ENCODE assay signal across 1 cellular context in genomic region chr9:129504404-129504803, GRCh38.
TF ChIP-seq lines count a peak whose summit lies in the region.

No MANE protein-coding gene starts in this region.

TF ChIP-seq in SK-N-SH treated with all-trans-retinoic acid at 6 μM for 48 hours, 23 proteins besides CTCF, POLR2A, EP300 and RAD21 (continued from another document):
- TF ChIP-seq CSRNP3 (CRISPR knock-in tag; IDR thresholded peaks at IDR 0.05) = no peak
- TF ChIP-seq ARNTL (CRISPR knock-in tag; IDR thresholded peaks at IDR 0.05; ENCODE audit: borderline replicate concordance, low read depth) = no peak
- no peak for TF ChIP-seq CREB5 (CRISPR knock-in tag; IDR thresholded peaks at IDR 0.05; ENCODE audit: low read depth)
- no peak for TF ChIP-seq TOX (CRISPR knock-in tag; IDR thresholded peaks at IDR 0.05; ENCODE audit: borderline replicate concordance)
- no peak for TF ChIP-seq TSHZ2 (CRISPR knock-in tag; IDR thresholded peaks at IDR 0.05)
- no peak for TF ChIP-seq PATZ1 (CRISPR knock-in tag; IDR thresholded peaks at IDR 0.05; ENCODE audit: borderline replicate concordance)
- no peak for TF ChIP-seq CSDC2 (CRISPR knock-in tag; IDR thresholded peaks at IDR 0.05)
TF ChIP-seq in SK-N-SH treated with all-trans-retinoic acid at 6 μM for 48 hours: peak in this region for 0.
